10 cellular contexts compared by ENCODE assay signal in genomic region chr17:7840441-7840840, GRCh38. TPM values are rescaled to one million over a fixed set of nuclear protein-coding genes. Genes with fewer than 3 reads are reported as not detected.
DNase-seq lines count a peak whose midpoint lies in the region; ATAC-seq and TF ChIP-seq lines count a peak whose summit lies in the region.
"Had no signal": no experiment of that assay in that cellular context is flagged by ENCODE, and none has a peak within 500 bp of the region (broad histone marks: within the 10 kb centered on the region; RNA-seq: fewer than 3 reads in every experiment).

No MANE protein-coding gene starts in this region.

- no peak overlapping the region for H2AFZ ChIP-seq in neural cell (ENCODE audit: low read depth, low read length)

- intact Hi-C loops in breast epithelium (cut with DNase I; ENCODE audit: low total_unique reads): no loop called here

- H4K20me1 ChIP-seq in BLaER1: peaks cover 64% of the 10 kb centered on the region
- peaks cover 38% of the 10 kb centered on the region for H4K20me1 ChIP-seq in neural cell (ENCODE audit: insufficient read depth)

- peak overlapping the region; percentile 99 for H3K4me2 ChIP-seq in BLaER1
- peak overlapping the region; percentile 99 for H3K4me2 ChIP-seq in neural cell (ENCODE audit: low read length)

- TF ChIP-seq RAD21 in neural cell (conservative IDR thresholded peaks at IDR 0.05): no peak

- H3K79me2 ChIP-seq in neural cell (replicated peaks; ENCODE audit: insufficient read depth, low read length): peaks cover 74% of the 10 kb centered on the region

- no peak for TF ChIP-seq EP300 in neural cell (conservative IDR thresholded peaks at IDR 0.05; ENCODE audit: poor library complexity, severe bottlenecking)

- no peak for ATAC-seq in GM19351 (IDR thresholded peaks at IDR 0.05; ENCODE audit: unreplicated experiment)
- no peak for ATAC-seq in HG02970 (IDR thresholded peaks at IDR 0.05; ENCODE audit: low FRiP score, unreplicated experiment)
- ATAC-seq: activated CD4-positive, CD25-positive, alpha-beta regulatory T cell treated with anti-CD3 and anti-CD28 coated beads, Interleukin-2, amount 50 U/mL, for 24 hours had no signal

- H3K9ac ChIP-seq in BLaER1 (peak overlapping the region; percentile 91), neural cell (ENCODE audit: low read length) (peak overlapping the region; percentile 92)

- H3K27ac ChIP-seq in BLaER1: peak overlapping the region; percentile 94
- peak overlapping the region; percentile 98 to 99 for H3K27ac ChIP-seq in breast epithelium
- H3K27ac ChIP-seq in neural cell (ENCODE audit: low read length): peak overlapping the region; percentile 94

- H3K4me1 ChIP-seq in BLaER1: peaks cover 47% of the 10 kb centered on the region
- peaks cover 11 to 44% of the 10 kb centered on the region in 2 donors for H3K4me1 ChIP-seq in breast epithelium

- no peak for TF ChIP-seq POLR2A in breast epithelium (IDR thresholded peaks at IDR 0.05)

- no peak for TF ChIP-seq CTCF in breast epithelium (IDR thresholded peaks at IDR 0.05)
- TF ChIP-seq CTCF in neural cell (IDR thresholded peaks at IDR 0.05; ENCODE audit: poor library complexity, severe bottlenecking): no peak

- no peaks in the 10 kb centered on the region for H3K9me3 ChIP-seq in BLaER1
- H3K9me3 ChIP-seq in breast epithelium: no peaks in the 10 kb centered on the region
- no peaks in the 10 kb centered on the region for H3K9me3 ChIP-seq in neural cell (ENCODE audit: low read length)

- no peak for DNase-seq in Jurkat, Clone E6-1 (ENCODE audit: low read depth, low spot score)
- DNase-seq in breast epithelium (ENCODE audit: low spot score in 2 of 2) (no peak), DMS114 treated with DMSO at 0.1 percent for 48 hours (lab: John Stamatoyannopoulos, UW; ENCODE audit: unreplicated experiment) (no peak), anterior cingulate cortex (lab: John Stamatoyannopoulos, UW) (no peak)
- DNase-seq: effector CD8-positive, alpha-beta T cell had no signal

- H3K27me3 ChIP-seq in BLaER1 (no peaks in the 10 kb centered on the region), breast epithelium (no peaks in the 10 kb centered on the region), neural cell (ENCODE audit: insufficient read depth, low read depth, low read length) (no peaks in the 10 kb centered on the region)

- H3K4me3 ChIP-seq in BLaER1 (peak overlapping the region; percentile 78), breast epithelium (no peak overlapping the region), neural cell (ENCODE audit: low read length) (peak overlapping the region; percentile 99)
- H3K4me3 ChIP-seq in Jurkat, Clone E6-1 (ENCODE audit: low read length): peak overlapping the region; percentile 82; the same call in 1 of the 2 replicates

- H3K36me3 ChIP-seq in BLaER1 (peaks cover 19% of the 10 kb centered on the region), breast epithelium (no peaks in the 10 kb centered on the region), neural cell (ENCODE audit: insufficient read depth, low read length) (no peaks in the 10 kb centered on the region)

- no peaks in the 10 kb centered on the region for H3K9me2 ChIP-seq in neural cell (ENCODE audit: insufficient read depth, low read length)

- H3F3A ChIP-seq in neural cell (ENCODE audit: insufficient read depth, low read length, poor library complexity, severe bottlenecking): peaks cover 15% of the 10 kb centered on the region

TF ChIP-seq in neural cell, 6 proteins besides CTCF, POLR2A, EP300 and RAD21:
- TF ChIP-seq MXI1 (conservative IDR thresholded peaks at IDR 0.05; ENCODE audit: poor library complexity, severe bottlenecking): no peak
- TF ChIP-seq TAF1 (IDR thresholded peaks at IDR 0.05; ENCODE audit: low read depth): no peak
- no peak for TF ChIP-seq EZH2 (IDR thresholded peaks at IDR 0.05; ENCODE audit: borderline replicate concordance, insufficient read depth, low read length, poor library complexity, severe bottlenecking)
- TF ChIP-seq REST (IDR thresholded peaks at IDR 0.05; ENCODE audit: borderline replicate concordance): no peak
- TF ChIP-seq POLR2AphosphoS5 (IDR thresholded peaks at IDR 0.05): no peak
- TF ChIP-seq SMC3 (conservative IDR thresholded peaks at IDR 0.05; ENCODE audit: poor library complexity): no peak
TF ChIP-seq in neural cell: peak in this region for 0.

RNA-seq across cellular contexts. Expression of gene KDM6B, which starts 6.4 kb away (rescaled TPM):
- polyA plus RNA-seq in Jurkat, Clone E6-1 (2012; ENCODE audit: insufficient read depth, insufficient read length): 18.9 TPM
- total RNA-seq in breast epithelium: 10 to 100 TPM in 2 of 3 donors, 1 to 10 TPM in 1; 6.4 to 89.7 (median 10.5) TPM
- polyA plus RNA-seq in neural cell: 2.5 and 4.4 TPM in 2 replicates
- 20.0 and 20.7 TPM in 2 replicates for polyA minus RNA-seq in neural cell

RNA-seq across cellular contexts. Expression of gene TMEM88, which starts 14.4 kb away (rescaled TPM):
- polyA plus RNA-seq in Jurkat, Clone E6-1 (2012; ENCODE audit: insufficient read depth, insufficient read length): 1.8 TPM
- 10 to 100 TPM in 1 of 3 donors, 1 to 10 TPM in 2; 4.8 to 21.0 (median 5.7) TPM for total RNA-seq in breast epithelium
- 4.2 and 6.7 TPM in 2 replicates for polyA plus RNA-seq in neural cell
- polyA minus RNA-seq in neural cell: 1.4 and 1.5 TPM in 2 replicates

RNA-seq across cellular contexts. Expression of gene NAA38, which starts 16.9 kb away (rescaled TPM):
- polyA plus RNA-seq in Jurkat, Clone E6-1 (2012; ENCODE audit: insufficient read depth, insufficient read length): 224 TPM
- total RNA-seq in breast epithelium: 10 to 100 TPM; 84.7 to 92.4 (median 89.9) TPM
- polyA plus RNA-seq in neural cell: 99.5 and 110 TPM in 2 replicates
- polyA minus RNA-seq in neural cell: 27.0 and 30.9 TPM in 2 replicates

RNA-seq across cellular contexts. Expression of gene CYB5D1, which starts 17.4 kb away (rescaled TPM):
- 15.5 TPM for polyA plus RNA-seq in Jurkat, Clone E6-1 (2012; ENCODE audit: insufficient read depth, insufficient read length)
- 10 to 100 TPM in 2 of 3 donors, 1 to 10 TPM in 1; 8.2 to 20.5 (median 13.4) TPM for total RNA-seq in breast epithelium
- 21.1 and 30.4 TPM in 2 replicates for polyA plus RNA-seq in neural cell
- 25.8 and 27.8 TPM in 2 replicates for polyA minus RNA-seq in neural cell

RNA-seq across cellular contexts. Expression of gene CHD3, which starts 48.1 kb away (rescaled TPM):
- polyA plus RNA-seq in Jurkat, Clone E6-1 (2012; ENCODE audit: insufficient read depth, insufficient read length): 180 TPM
- total RNA-seq in breast epithelium: 10 to 100 TPM; 47.5 to 99.0 (median 90.0) TPM
- 115 and 159 TPM in 2 replicates for polyA plus RNA-seq in neural cell
- 296 and 321 TPM in 2 replicates for polyA minus RNA-seq in neural cell

Comparison
In these comparisons a context has a peak if more than half of its experiments do, and no peak if none do; other contexts are left out.
1. H3K4me3 ChIP-seq: peak in BLaER1 (single experiment), Jurkat, Clone E6-1 (single experiment) and neural cell (single experiment); none in breast epithelium (0 of 3).
2. Peak in every context shown above with its lines, with median percentiles within 50 percentile points of each other: H3K27ac ChIP-seq.